9 cellular contexts compared by ENCODE assay signal in the genomic region with DNA sequence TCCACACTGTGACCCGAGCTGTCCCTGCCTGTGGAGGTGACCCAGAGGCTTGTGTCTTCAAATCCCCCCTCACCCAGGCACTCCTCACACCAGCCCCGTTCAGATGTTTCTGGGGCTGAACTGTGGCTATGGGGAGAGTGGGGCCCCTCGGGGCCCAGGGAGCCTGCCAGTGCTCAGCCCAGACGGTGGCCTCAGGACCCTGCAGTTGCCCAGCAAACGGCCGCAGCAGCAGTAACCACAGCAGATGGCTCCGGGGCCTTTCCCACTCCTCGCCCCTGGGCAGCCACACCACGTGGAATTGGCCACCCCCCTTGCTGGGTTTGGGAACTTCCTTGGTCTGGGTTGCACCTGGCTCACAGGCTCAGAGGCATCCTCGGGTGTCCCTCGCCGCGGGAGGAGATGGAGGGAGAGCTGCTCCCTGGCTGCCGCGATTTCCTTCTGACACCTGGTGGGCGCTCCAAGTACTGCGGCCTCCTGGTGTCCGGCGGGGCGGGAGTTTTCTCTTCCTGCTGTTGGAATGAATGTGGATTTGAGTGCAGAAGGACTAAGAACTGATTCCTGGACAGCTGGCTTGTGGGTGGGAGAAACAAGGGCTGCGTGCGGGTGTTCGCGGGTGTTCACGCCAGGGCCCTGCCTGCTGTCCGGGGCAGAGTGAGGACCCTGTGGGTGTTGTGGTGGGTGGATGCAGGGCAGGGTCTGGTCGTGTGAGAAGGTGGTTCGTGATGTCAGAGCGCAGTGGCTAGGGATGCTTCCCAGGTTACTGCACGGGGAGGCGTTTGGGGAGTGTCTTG.
DNase-seq lines count a peak whose midpoint lies in the region; ATAC-seq and TF ChIP-seq lines count a peak whose summit lies in the region.
"Had no signal": no experiment of that assay in that cellular context is flagged by ENCODE, and none has a peak within 500 bp of the region (broad histone marks: within the 10 kb centered on the region; RNA-seq: fewer than 3 reads in every experiment).

No MANE protein-coding gene starts in this region.

- H3K4me3 ChIP-seq in esophagus squamous epithelium, result no peak overlapping the region

- H3K27me3 Mint-ChIP-seq in activated CD4-positive, alpha-beta memory T cell treated with anti-CD3 and anti-CD28 coated beads for 36 hours, result no peaks in the 10 kb centered on the region
- peaks cover 12% of the 10 kb centered on the region for H3K27me3 Mint-ChIP-seq in nephron (ENCODE audit: low read depth)

- TF ChIP-seq CTCF in esophagus squamous epithelium (IDR thresholded peaks at IDR 0.05), result peak; percentile 58 to 94 (median 85)
- peak; percentile 88 to 94 (median 91) for TF ChIP-seq CTCF in nephron (IDR thresholded peaks at IDR 0.05; ENCODE audit: unreplicated experiment in 3 of 3)

- no peaks in the 10 kb centered on the region for H3K36me3 ChIP-seq in esophagus squamous epithelium

- no peak overlapping the region for H3K27ac Mint-ChIP-seq in activated CD4-positive, alpha-beta memory T cell treated with anti-CD3 and anti-CD28 coated beads for 36 hours
- peak overlapping the region in 2 of 3 experiments; percentile 1 to 35 for H3K27ac Mint-ChIP-seq in nephron

- no peak overlapping the region for H3K27ac ChIP-seq in esophagus squamous epithelium
- peak overlapping the region; percentile 7 for H3K27ac ChIP-seq in temporal lobe (ENCODE audit: low read depth, low read length)

- DNase-seq in NCI-H146 (lab: John Stamatoyannopoulos, UW) (peak; percentile 2), NCI-H146 treated with DMSO at 0.1 percent for 48 hours (lab: John Stamatoyannopoulos, UW; ENCODE audit: unreplicated experiment) (no peak), NCI-H1694 treated with DMSO at 0.1 percent for 48 hours (lab: John Stamatoyannopoulos, UW) (peak; percentile 13), esophagus squamous epithelium (lab: John Stamatoyannopoulos, UW) (no peak)
- DNase-seq in activated CD4-positive, alpha-beta memory T cell treated with anti-CD3 and anti-CD28 coated beads for 36 hours, result peak; percentile 28

- H3K27me3 ChIP-seq in esophagus squamous epithelium, result peaks cover 0 to 13% (median 0%) of the 10 kb centered on the region in 4 donors

- H3K9me3 Mint-ChIP-seq in activated CD4-positive, alpha-beta memory T cell treated with anti-CD3 and anti-CD28 coated beads for 36 hours, result no peaks in the 10 kb centered on the region
- H3K9me3 Mint-ChIP-seq in nephron, result no peaks in the 10 kb centered on the region
- H3K9me3 Mint-ChIP-seq: central memory CD8-positive, alpha-beta T cell had no signal

- no peak for TF ChIP-seq POLR2A in esophagus squamous epithelium (IDR thresholded peaks at IDR 0.05)

- ATAC-seq in GM19035 (IDR thresholded peaks at IDR 0.05; ENCODE audit: unreplicated experiment), result no peak

- 68 to 84% methylated on average over 10 of the region's 31 CpGs for WGBS in esophagus squamous epithelium, 2 donors

- H3K9me3 ChIP-seq in esophagus squamous epithelium, result no peaks in the 10 kb centered on the region

- H3K4me1 Mint-ChIP-seq in activated CD4-positive, alpha-beta memory T cell treated with anti-CD3 and anti-CD28 coated beads for 36 hours (ENCODE audit: low read depth), result no peaks in the 10 kb centered on the region
- H3K4me1 Mint-ChIP-seq in nephron, result peaks cover 24% of the 10 kb centered on the region
- H3K4me1 Mint-ChIP-seq: central memory CD8-positive, alpha-beta T cell had no signal

- intact Hi-C loops in activated CD4-positive, alpha-beta memory T cell treated with anti-CD3 and anti-CD28 coated beads for 36 hours (cut with micrococcal nuclease), result no loop called here
- intact Hi-C loops in esophagus squamous epithelium (cut with DNase I), result loop anchor here (2.0 to 10.0 kb wide), 2 partner anchors 40 to 284 kb away; no protein-coding TSS in a partner anchor

- CTCF ChIA-PET in activated CD4-positive, alpha-beta memory T cell treated with anti-CD3 and anti-CD28 coated beads for 36 hours (lab: Charles Lee), result interaction anchor here (1.9 kb wide), 1 partner anchor 289 kb away, joined by 8 read pairs; no protein-coding TSS in a partner anchor

- H3K36me3 Mint-ChIP-seq in activated CD4-positive, alpha-beta memory T cell treated with anti-CD3 and anti-CD28 coated beads for 36 hours, result no peaks in the 10 kb centered on the region
- H3K36me3 Mint-ChIP-seq in nephron (ENCODE audit: low read depth), result peaks cover 8% of the 10 kb centered on the region

- POLR2A ChIA-PET in activated CD4-positive, alpha-beta memory T cell treated with anti-CD3 and anti-CD28 coated beads for 36 hours (lab: Charles Lee), result no interaction called here

- no peak overlapping the region for H3K4me3 Mint-ChIP-seq in activated CD4-positive, alpha-beta memory T cell treated with anti-CD3 and anti-CD28 coated beads for 36 hours
- H3K4me3 Mint-ChIP-seq in nephron, result no peak overlapping the region
- H3K4me3 Mint-ChIP-seq: central memory CD8-positive, alpha-beta T cell had no signal

- peaks cover 0 to 30% (median 10%) of the 10 kb centered on the region in 3 donors for H3K4me1 ChIP-seq in esophagus squamous epithelium

Comparison
In these comparisons a context has a peak if more than half of its experiments do, and no peak if none do; other contexts are left out.
1. DNase-seq: peak in NCI-H146 (single experiment), NCI-H1694 treated with DMSO at 0.1 percent for 48 hours (single experiment) and activated CD4-positive, alpha-beta memory T cell treated with anti-CD3 and anti-CD28 coated beads for 36 hours (single experiment); none in NCI-H146 treated with DMSO at 0.1 percent for 48 hours (single experiment) and esophagus squamous epithelium (single experiment).